In the genomic region with DNA sequence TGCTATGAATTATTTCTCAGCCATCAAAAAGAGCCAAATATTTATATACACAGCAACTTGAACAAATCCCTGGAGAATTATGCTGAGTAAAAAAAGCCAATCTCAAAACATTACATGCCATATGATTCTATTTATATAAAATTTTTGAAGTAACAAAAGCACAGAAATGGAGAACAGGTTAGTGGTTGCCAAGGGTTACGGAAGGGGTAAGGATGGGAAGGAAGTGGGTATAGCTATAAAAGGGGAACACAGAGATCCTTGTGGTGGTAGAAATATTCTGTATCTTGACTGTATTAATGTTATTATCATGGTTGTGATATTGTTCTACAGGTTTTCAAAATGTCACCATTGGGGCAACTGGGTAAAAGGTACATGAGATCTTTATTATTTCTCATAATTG, we compare ENCODE assay signal across 19 cellular contexts.
DNase-seq lines count a peak whose midpoint lies in the region; TF ChIP-seq lines count a peak whose summit lies in the region.
"Had no signal": no experiment of that assay in that cellular context is flagged by ENCODE, and none has a peak within 500 bp of the region (broad histone marks: within the 10 kb centered on the region; RNA-seq: fewer than 3 reads in every experiment).

No MANE protein-coding gene starts in this region.

- TF ChIP-seq CTCF in NB4 (IDR thresholded peaks at IDR 0.05; ENCODE audit: low read depth, low read length) (no peak), VCaP (conservative IDR thresholded peaks at IDR 0.05) (no peak), glutamatergic neuron (IDR thresholded peaks at IDR 0.05; ENCODE audit: partially characterized antibody, unreplicated experiment) (no peak), uterus (IDR thresholded peaks at IDR 0.05) (no peak), GM10266 (IDR thresholded peaks at IDR 0.05; ENCODE audit: control insufficient read depth, insufficient read depth, low read depth, missing control alignments) (no peak)

- intact Hi-C loops in uterus (cut with DNase I; ENCODE audit: low total_unique reads) = no loop called here

- H3K4me3 ChIP-seq in NB4 (ENCODE audit: low read depth, low read length) (no peak overlapping the region), uterus (no peak overlapping the region)

- TF ChIP-seq POLR2A in NB4 (IDR thresholded peaks at IDR 0.05; ENCODE audit: extremely low read depth, insufficient read length) (no peak), uterus (IDR thresholded peaks at IDR 0.05) (no peak)

- H3K9me3 Mint-ChIP-seq in glutamatergic neuron (ENCODE audit: unreplicated experiment) = no peaks in the 10 kb centered on the region

- H3K27me3 ChIP-seq in uterus = no peaks in the 10 kb centered on the region

- DNase-seq in SKM-1 treated with dmso at 0.1 percent for 144 hours (lab: John Stamatoyannopoulos, UW; ENCODE audit: unreplicated experiment) (peak; percentile 68), SKM-1 (lab: John Stamatoyannopoulos, UW; ENCODE audit: unreplicated experiment) (no peak), NB4 (ENCODE audit: low read depth) (peak; percentile 7), glutamatergic neuron (no peak), uterus (no peak), GM10266 (ENCODE audit: extremely low spot score) (no peak)
- no peak for DNase-seq in activated T-cell treated with anti-CD3 and anti-CD28 coated beads, Interleukin-2, amount 50 U/mL, for 48 hours
- DNase-seq: Caco-2; CD4-positive, CD25-positive, alpha-beta regulatory T cell; EL; H7; Karpas-422; NCI-H1092; NCI-H146; NCI-H2081; NCI-H510A; NCI-H774; Right ventricle myocardium superior had no signal

- H3K4me1 ChIP-seq in uterus = no peaks in the 10 kb centered on the region
- H3K4me1 ChIP-seq: Caco-2 had no signal

- no peaks in the 10 kb centered on the region for H3K4me1 Mint-ChIP-seq in glutamatergic neuron (ENCODE audit: low read depth, unreplicated experiment)

- no peak overlapping the region for H3K4me3 Mint-ChIP-seq in glutamatergic neuron (ENCODE audit: unreplicated experiment)
- H3K4me3 Mint-ChIP-seq: CD4-positive, CD25-positive, alpha-beta regulatory T cell had no signal

- H3K27ac ChIP-seq in VCaP (peak overlapping the region; percentile 7; the same call in 1 of the 2 replicates), uterus (no peak overlapping the region)

- H3K9me3 ChIP-seq in uterus = no peaks in the 10 kb centered on the region
- H3K9me3 ChIP-seq: Caco-2 had no signal

- H3K36me3 ChIP-seq in uterus = no peaks in the 10 kb centered on the region

- H3K36me3 Mint-ChIP-seq in glutamatergic neuron (ENCODE audit: unreplicated experiment) = no peaks in the 10 kb centered on the region
- H3K36me3 Mint-ChIP-seq: CD4-positive, CD25-positive, alpha-beta regulatory T cell had no signal

- no peaks in the 10 kb centered on the region for H3K27me3 Mint-ChIP-seq in glutamatergic neuron (ENCODE audit: unreplicated experiment)

- no peak overlapping the region for H3K27ac Mint-ChIP-seq in glutamatergic neuron (ENCODE audit: unreplicated experiment)
- H3K27ac Mint-ChIP-seq: CD4-positive, CD25-positive, alpha-beta regulatory T cell had no signal

Comparison
In these comparisons a context has a peak if more than half of its experiments do, and no peak if none do; other contexts are left out.
1. DNase-seq: peak in SKM-1 treated with dmso at 0.1 percent for 144 hours (single experiment) and NB4 (single experiment); none in SKM-1 (single experiment), glutamatergic neuron (single experiment), activated T-cell treated with anti-CD3 and anti-CD28 coated beads, Interleukin-2, amount 50 U/mL, for 48 hours (0 of 2), uterus (0 of 2) and GM10266 (single experiment).